ENCODE assay signal across 8 cellular contexts in the genomic region with DNA sequence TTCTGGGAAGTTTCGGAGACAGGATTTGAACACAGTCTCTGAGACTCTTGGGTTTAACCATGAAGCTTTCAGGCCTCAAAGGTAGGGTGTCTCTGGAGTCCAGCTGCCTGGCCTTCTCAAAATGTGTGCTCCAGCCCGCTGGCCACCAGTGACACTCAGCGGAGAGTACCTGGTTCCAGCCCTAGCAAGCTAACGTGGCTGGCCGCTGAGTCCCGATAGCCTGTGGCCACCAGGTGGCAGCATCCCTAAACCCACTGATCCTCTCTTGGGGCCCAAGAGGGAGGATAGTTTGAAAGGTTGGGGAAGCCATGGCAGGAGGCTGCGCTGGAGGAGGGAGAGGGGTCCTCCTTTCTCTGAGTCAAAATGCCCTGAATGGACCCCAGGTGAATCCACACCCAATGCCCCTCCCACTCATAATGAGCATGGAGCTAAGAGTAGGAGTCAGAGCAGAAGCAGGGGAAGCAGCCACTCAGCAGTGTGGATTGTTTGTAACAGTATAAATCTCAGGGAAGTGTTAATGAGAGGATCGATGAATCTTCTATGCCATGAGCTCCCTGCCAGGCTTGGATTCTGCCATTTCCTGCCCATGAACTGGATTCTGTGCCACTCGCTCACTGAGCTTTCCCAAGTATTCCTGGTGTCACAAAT. TPM values are rescaled to one million over a fixed set of nuclear protein-coding genes. Genes with fewer than 3 reads are reported as not detected.
DNase-seq lines count a peak whose midpoint lies in the region; ATAC-seq lines count a peak whose summit lies in the region.

No MANE protein-coding gene starts in this region.

- peaks cover 5% of the 10 kb centered on the region for H3K27me3 ChIP-seq in effector memory CD4-positive, alpha-beta T cell (replicated peaks; ENCODE audit: control insufficient read depth, insufficient read depth, low read length, poor library complexity, severe bottlenecking)

- H3K9me3 Mint-ChIP-seq in stimulated activated memory B cell treated with anti-CD40 and anti-IgM and Interleukin-4, amounts not matched to agents 10 μg/mL and 1 μg/mL and 100 μg/mL, for 72 hours = peaks cover 4% of the 10 kb centered on the region

- H3K27ac ChIP-seq in effector memory CD4-positive, alpha-beta T cell (ENCODE audit: insufficient read depth, low read length, poor library complexity, severe bottlenecking) = no peak overlapping the region

- no peak overlapping the region for H3K4me3 ChIP-seq in effector memory CD4-positive, alpha-beta T cell (ENCODE audit: insufficient read depth, low read depth, low read length, poor library complexity, severe bottlenecking)

- ATAC-seq in GM18498 (IDR thresholded peaks at IDR 0.05; ENCODE audit: unreplicated experiment) = peak; percentile 73
- peak; percentile 57 for ATAC-seq in HG03066 (IDR thresholded peaks at IDR 0.05; ENCODE audit: low read depth, unreplicated experiment)
- peak; percentile 37 for ATAC-seq in stimulated activated memory B cell treated with anti-CD40 and anti-IgM and Interleukin-4, amounts not matched to agents 10 μg/mL and 1 μg/mL and 100 μg/mL, for 72 hours

- H3K4me1 ChIP-seq in effector memory CD4-positive, alpha-beta T cell (ENCODE audit: control insufficient read depth, insufficient read depth, low read length, poor library complexity, severe bottlenecking) = no peaks in the 10 kb centered on the region

- DNase-seq in A172 (ENCODE audit: low spot score) (peak; percentile 52), NCI-H345 treated with DMSO at 0.1 percent for 48 hours (lab: John Stamatoyannopoulos, UW; ENCODE audit: unreplicated experiment) (peak; percentile 32), midbrain (lab: John Stamatoyannopoulos, UW) (peak; percentile 48)
- peak; percentile 49 for DNase-seq in activated CD4-positive, alpha-beta T cell treated with anti-CD3 and anti-CD28 coated beads, Interleukin-2, amount 50 U/mL, for 1 hour
- peak in 2 of 3 donors; percentile 4 to 16 for DNase-seq in effector memory CD4-positive, alpha-beta T cell

- no peak overlapping the region for H3K4me3 Mint-ChIP-seq in stimulated activated memory B cell treated with anti-CD40 and anti-IgM and Interleukin-4, amounts not matched to agents 10 μg/mL and 1 μg/mL and 100 μg/mL, for 72 hours

- H3K27ac Mint-ChIP-seq in stimulated activated memory B cell treated with anti-CD40 and anti-IgM and Interleukin-4, amounts not matched to agents 10 μg/mL and 1 μg/mL and 100 μg/mL, for 72 hours = no peak overlapping the region

- no peaks in the 10 kb centered on the region for H3K36me3 ChIP-seq in effector memory CD4-positive, alpha-beta T cell (ENCODE audit: control insufficient read depth, insufficient read depth, low read length)

- H3K4me1 Mint-ChIP-seq in stimulated activated memory B cell treated with anti-CD40 and anti-IgM and Interleukin-4, amounts not matched to agents 10 μg/mL and 1 μg/mL and 100 μg/mL, for 72 hours = peaks cover 13% of the 10 kb centered on the region

- peaks cover 55% of the 10 kb centered on the region for H3K27me3 Mint-ChIP-seq in stimulated activated memory B cell treated with anti-CD40 and anti-IgM and Interleukin-4, amounts not matched to agents 10 μg/mL and 1 μg/mL and 100 μg/mL, for 72 hours

- no peaks in the 10 kb centered on the region for H3K36me3 Mint-ChIP-seq in stimulated activated memory B cell treated with anti-CD40 and anti-IgM and Interleukin-4, amounts not matched to agents 10 μg/mL and 1 μg/mL and 100 μg/mL, for 72 hours

- no peaks in the 10 kb centered on the region for H3K9me3 ChIP-seq in effector memory CD4-positive, alpha-beta T cell (ENCODE audit: control insufficient read depth, low read length)

RNA-seq across cellular contexts. Expression of a gene that starts 5.4 kb away (rescaled TPM):
- total RNA-seq in A172 (2014; rRNA removed; shearing (Covaris generic)) = not detected in 2 replicates

RNA-seq across cellular contexts. Expression of a gene that starts 10.4 kb away (rescaled TPM):
- total RNA-seq in A172 (2014; rRNA removed; shearing (Covaris generic)) = not detected in 2 replicates

RNA-seq across cellular contexts. Expression of a gene that starts 58.5 kb away (rescaled TPM):
- 339 and 388 TPM in 2 replicates for total RNA-seq in A172 (2014; rRNA removed; shearing (Covaris generic))
